9 cellular contexts compared by ENCODE assay signal in the genomic region with DNA sequence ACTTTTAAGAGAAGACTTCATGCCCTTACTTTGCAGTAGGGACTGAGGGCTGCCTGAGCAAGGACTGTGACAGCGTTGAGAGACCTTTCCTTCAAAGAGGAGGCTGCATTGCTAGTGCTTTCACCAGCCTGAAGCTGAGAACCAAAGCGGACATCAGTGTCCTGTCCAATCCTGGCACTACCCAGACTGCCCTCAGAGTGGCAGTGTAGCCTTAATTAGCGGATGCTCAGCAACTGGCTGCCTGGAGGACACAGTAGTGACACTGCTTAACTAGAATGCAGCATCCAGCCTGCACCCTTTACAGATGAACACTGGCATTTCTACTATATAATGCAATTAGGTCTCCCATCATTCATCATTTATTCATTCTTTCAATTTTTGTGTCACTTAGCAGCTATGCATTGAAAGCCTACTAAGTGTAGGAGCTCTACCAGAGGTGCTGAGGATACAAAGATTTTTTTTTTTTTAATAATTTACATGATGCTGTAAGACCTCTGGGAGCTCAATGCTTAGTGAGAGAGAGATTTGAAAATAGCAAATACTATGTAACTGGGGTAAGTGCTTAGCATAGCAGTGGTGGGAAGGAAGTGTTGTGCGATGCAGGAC. TPM values are rescaled to one million over a fixed set of nuclear protein-coding genes. Genes with fewer than 3 reads are reported as not detected.
DNase-seq lines count a peak whose midpoint lies in the region; ATAC-seq, FAIRE-seq and TF ChIP-seq lines count a peak whose summit lies in the region.
"Had no signal": no experiment of that assay in that cellular context is flagged by ENCODE, and none has a peak within 500 bp of the region (broad histone marks: within the 10 kb centered on the region; RNA-seq: fewer than 3 reads in every experiment).

No MANE protein-coding gene starts in this region.

- no peak overlapping the region for H3K9ac ChIP-seq in endothelial cell of umbilical vein (replicated peaks; ENCODE audit: extremely low read depth, insufficient read depth, low read length)

- CTCF ChIA-PET in endothelial cell of umbilical vein (lab: Charles Lee) = interaction anchor here (0.6 to 4.9 kb wide), 32 partner anchors 10 to 1270 kb away, joined by 3 to 195 read pairs (median 4); a partner anchor contains a TSS

- H3K27me3 ChIP-seq in endothelial cell of umbilical vein (ENCODE audit: control insufficient read depth in 2 of 2, insufficient read depth in 2 of 2, low read length in 2 of 2) = peaks cover 4 to 7% of the 10 kb centered on the region in 2 experiments

- no peaks in the 10 kb centered on the region for H4K20me1 ChIP-seq in endothelial cell of umbilical vein (replicated peaks; ENCODE audit: control insufficient read depth, extremely low read depth, insufficient read depth, low read length)

- H3K4me1 ChIP-seq in endothelial cell of umbilical vein (ENCODE audit: control insufficient read depth, extremely low read depth, insufficient read depth, low read length) = no peaks in the 10 kb centered on the region

- BruUV-seq in endothelial cell of umbilical vein (replicated peaks; lab: Mats Ljungman, UMichigan) = no TSS peak

- H3K4me3 ChIP-seq in endothelial cell of umbilical vein (replicated peaks in 1 of 3; ENCODE audit: insufficient read depth in 1 of 3, low read depth in 1 of 3, low read length in 3 of 3) = no peak overlapping the region

- H3K79me2 ChIP-seq in endothelial cell of umbilical vein (ENCODE audit: control insufficient read depth, insufficient read depth, low read length) = no peaks in the 10 kb centered on the region

- TF ChIP-seq CTCF in endothelial cell of umbilical vein (IDR thresholded peaks at IDR 0.05; ENCODE audit: extremely low read depth in 1 of 2, insufficient read depth in 1 of 2, low read depth in 1 of 2, low read length in 2 of 2) = peak; percentile 74 to 85

- POLR2A ChIA-PET in endothelial cell of umbilical vein (lab: Charles Lee) = interaction anchor here (0.9 kb wide), 1 partner anchor 308 kb away, joined by 3 read pairs; no protein-coding TSS in a partner anchor

- no peaks in the 10 kb centered on the region for H3K9me1 ChIP-seq in endothelial cell of umbilical vein (replicated peaks; ENCODE audit: control insufficient read depth, extremely low read depth, insufficient read depth, low read length)

- peak; percentile 99 for ATAC-seq in GM21390 (IDR thresholded peaks at IDR 0.05; ENCODE audit: unreplicated experiment)

- intact Hi-C loops in endothelial cell of umbilical vein (cut with micrococcal nuclease) = loop anchor here (1.0 to 10.0 kb wide), 5 partner anchors 309 to 1268 kb away; a partner anchor contains a TSS

- H3K27ac ChIP-seq in endothelial cell of umbilical vein (ENCODE audit: insufficient read depth, low read depth, low read length) = no peak overlapping the region

- no peak overlapping the region for H3K4me2 ChIP-seq in endothelial cell of umbilical vein (ENCODE audit: insufficient read depth, low read length)

- DNase-seq in DMS 273 treated with DMSO at 0.1 percent for 48 hours (lab: John Stamatoyannopoulos, UW) (peak; percentile 4), HPDE6-E6E7 (ENCODE audit: extremely low spot score) (peak; percentile 56), NCI-H82 (lab: John Stamatoyannopoulos, UW) (peak; percentile 83), endothelial cell of umbilical vein (ENCODE audit: low read depth, low spot score) (peak; percentile 77), middle frontal gyrus (ENCODE audit: extremely low spot score, low spot score) (peak; percentile 75)
- peak; percentile 85 for DNase-seq in activated CD8-positive, alpha-beta memory T cell treated with anti-CD3 and anti-CD28 coated beads for 24 hours
- peak; percentile 12 to 20 for DNase-seq in stimulated activated CD8-positive, alpha-beta memory T cell treated with anti-CD3 and anti-CD28 coated beads, Interleukin-4, amount 100 ng/mL, for 4 hours (ENCODE audit: low read depth in 2 of 2, low spot score in 1 of 2)

- no peak for TF ChIP-seq POLR2A in endothelial cell of umbilical vein (IDR thresholded peaks at IDR 0.05; ENCODE audit: low read depth, low read length)

- no peaks in the 10 kb centered on the region for H3K9me3 ChIP-seq in endothelial cell of umbilical vein (replicated peaks; ENCODE audit: control insufficient read depth, insufficient read depth, low read length)

- dilution Hi-C loops in endothelial cell of umbilical vein (cut with MboI; ENCODE audit: extremely low pct_ligation_motif_present, low sequenced_read_pairs) = no loop called here

- H3K36me3 ChIP-seq in endothelial cell of umbilical vein (ENCODE audit: control insufficient read depth in 2 of 2, extremely low read depth in 1 of 2, insufficient read depth in 2 of 2, low read length in 2 of 2) = no peaks in the 10 kb centered on the region

- peak; percentile 87 for FAIRE-seq in endothelial cell of umbilical vein (lab: Jason Lieb, UNC)
- FAIRE-seq: colon had no signal

- H2AFZ ChIP-seq in endothelial cell of umbilical vein (ENCODE audit: low read depth, low read length) = no peak overlapping the region

TF ChIP-seq in endothelial cell of umbilical vein, 7 proteins besides CTCF, POLR2A, EP300 and RAD21:
- TF ChIP-seq POLR2AphosphoS5 (IDR thresholded peaks at IDR 0.05; ENCODE audit: insufficient read depth, low read depth, low read length) (no peak), JUN (IDR thresholded peaks at IDR 0.05; ENCODE audit: borderline replicate concordance, insufficient read depth, insufficient read length, low read depth) (no peak), MYC (IDR thresholded peaks at IDR 0.05; ENCODE audit: low read depth, low read length) (no peak), EZH2 (IDR thresholded peaks at IDR 0.05; ENCODE audit: borderline replicate concordance, low read depth, low read length, severe bottlenecking) (no peak), FOS (IDR thresholded peaks at IDR 0.05; ENCODE audit: borderline replicate concordance, insufficient read depth, low read length) (no peak), GATA2 (IDR thresholded peaks at IDR 0.05; ENCODE audit: insufficient read depth, insufficient read length, low read depth, low read length) (no peak)
- TF ChIP-seq, protein P1, sequence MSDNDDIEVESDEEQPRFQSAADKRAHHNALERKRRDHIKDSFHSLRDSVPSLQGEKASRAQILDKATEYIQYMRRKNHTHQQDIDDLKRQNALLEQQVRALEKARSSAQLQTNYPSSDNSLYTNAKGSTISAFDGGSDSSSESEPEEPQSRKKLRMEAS (IDR thresholded peaks at IDR 0.05; ENCODE audit: insufficient read depth, insufficient read length) = no peak

RNA-seq across cellular contexts. Expression of a gene that starts 36.9 kb away (rescaled TPM):
- 16.8 and 21.7 TPM in 2 replicates for total RNA-seq in endothelial cell of umbilical vein
- 3.9 and 8.5 TPM in 2 replicates for polyA plus RNA-seq in endothelial cell of umbilical vein
- polyA plus RNA-seq in endothelial cell of umbilical vein (2011; cell fraction: cytosol; rRNA removed) = 5.8 and 5.9 TPM in 2 replicates
- polyA plus RNA-seq in endothelial cell of umbilical vein (2011; cell fraction: nucleus; rRNA removed) = 7.8 and 9.0 TPM in 2 replicates
- polyA plus RNA-seq in endothelial cell of umbilical vein (2012) = 13.1 and 14.0 TPM in 2 replicates
- polyA minus RNA-seq in endothelial cell of umbilical vein = 10.3 and 16.6 TPM in 2 replicates
- polyA minus RNA-seq in endothelial cell of umbilical vein (2011; cell fraction: cytosol; rRNA and poly(A)+ RNA removed) = 21.4 TPM
- polyA minus RNA-seq in endothelial cell of umbilical vein (2011; cell fraction: nucleus; rRNA and poly(A)+ RNA removed) = 21.5 and 32.6 TPM in 2 replicates

Comparison
In these comparisons a context has a peak if more than half of its experiments do, and no peak if none do; other contexts are left out.
1. DNase-seq: peak in every context shown above with its lines; median percentile 85 in activated CD8-positive, alpha-beta memory T cell treated with anti-CD3 and anti-CD28 coated beads for 24 hours; 83 in NCI-H82; 77 in endothelial cell of umbilical vein; 75 in middle frontal gyrus; 56 in HPDE6-E6E7; 16 in stimulated activated CD8-positive, alpha-beta memory T cell treated with anti-CD3 and anti-CD28 coated beads, Interleukin-4, amount 100 ng/mL, for 4 hours; 4 in DMS 273 treated with DMSO at 0.1 percent for 48 hours.